In genomic region chr3:65142476-65142875, GRCh38 we compare ENCODE assay signal across 35 cellular contexts.
"Had no signal": no experiment of that assay in that cellular context is flagged by ENCODE, and none has a peak within 500 bp of the region (broad histone marks: within the 10 kb centered on the region; RNA-seq: fewer than 3 reads in every experiment).

No MANE protein-coding gene starts in this region.

- H3K4me1 Mint-ChIP-seq: activated CD4-positive, alpha-beta T cell treated with anti-CD3 and anti-CD28 coated beads for 36 hours; activated CD4-positive, alpha-beta T cell treated with anti-CD3 and anti-CD28 coated beads, Interleukin-2, amount 10 ng/mL, durations not matched to agents 7 days and 5 days; activated naive CD8-positive, alpha-beta T cell treated with anti-CD3 and anti-CD28 coated beads for 36 hours; activated T-helper 17 cell treated with anti-CD3 and anti-CD28 coated beads, Interleukin-2, amount 50 U/mL, for 72 hours had no signal

- H3K27ac ChIP-seq: brain microvascular endothelial cell, SJSA1 had no signal

- H3K4me3 Mint-ChIP-seq: activated CD4-positive, alpha-beta T cell treated with anti-CD3 and anti-CD28 coated beads for 36 hours; activated CD4-positive, alpha-beta T cell treated with anti-CD3 and anti-CD28 coated beads, Interleukin-2, amount 10 ng/mL, durations not matched to agents 7 days and 5 days; activated CD8-positive, alpha-beta T cell treated with anti-CD3 and anti-CD28 coated beads, Interleukin-2, amount 10 ng/mL, durations not matched to agents 7 days and 5 days; activated naive CD8-positive, alpha-beta T cell treated with anti-CD3 and anti-CD28 coated beads for 36 hours; activated T-cell treated with anti-CD3 and anti-CD28 coated beads, Interleukin-2, amount 50 U/mL, for 72 hours; activated T-helper 17 cell treated with anti-CD3 and anti-CD28 coated beads, Interleukin-2, amount 50 U/mL, for 72 hours; T-helper 1 cell treated with Interleukin-12 subunit alpha and Interleukin-12 subunit beta and Interleukin-4 antibody, amounts not matched to agents 30 μg/mL and 1 μg/mL, for 36 hours; T-helper 2 cell treated with Interferon-gamma antibody and Interleukin-4, amounts not matched to agents 5 μg/mL and 100 μg/mL, for 36 hours had no signal

- H3K9me2 ChIP-seq: SK-N-SH had no signal

- H3K4me3 ChIP-seq: MG63, SJSA1 had no signal

- H3K9ac ChIP-seq: SK-N-SH had no signal

- H3K9me3 ChIP-seq: MG63, SJSA1, SK-N-SH had no signal

- H3K36me3 Mint-ChIP-seq: activated naive CD8-positive, alpha-beta T cell treated with anti-CD3 and anti-CD28 coated beads for 36 hours had no signal

- H3K9me3 Mint-ChIP-seq: activated CD4-positive, alpha-beta T cell treated with anti-CD3 and anti-CD28 coated beads, Interleukin-2, amount 10 ng/mL, durations not matched to agents 7 days and 5 days had no signal

- DNase-seq: activated CD4-positive, alpha-beta T cell treated with anti-CD3 and anti-CD28 coated beads for 36 hours; activated CD4-positive, alpha-beta T cell treated with anti-CD3 and anti-CD28 coated beads, Interleukin-2, amount 10 ng/mL, durations not matched to agents 7 days and 5 days; activated CD4-positive, alpha-beta T cell treated with anti-CD3 and anti-CD28 coated beads, Interleukin-2, amount 50 U/mL, for 48 hours; activated CD8-positive, alpha-beta memory T cell treated with anti-CD3 and anti-CD28 coated beads, Interleukin-2, amount 50 U/mL, for 4 hours; activated CD8-positive, alpha-beta T cell treated with anti-CD3 and anti-CD28 coated beads, Interleukin-2, amount 10 ng/mL, durations not matched to agents 7 days and 5 days; activated effector memory CD4-positive, alpha-beta T cell treated with anti-CD3 and anti-CD28 coated beads, Interleukin-2, amount 50 U/mL, for 16 hours; activated naive CD4-positive, alpha-beta T cell; activated naive CD4-positive, alpha-beta T cell treated with anti-CD3 and anti-CD28 coated beads, Interleukin-2, amount 50 U/mL, for 16 hours; activated naive CD8-positive, alpha-beta T cell treated with anti-CD3 and anti-CD28 coated beads for 36 hours; activated T-cell treated with anti-CD3 and anti-CD28 coated beads for 4 hours; activated T-cell treated with anti-CD3 and anti-CD28 coated beads, Interleukin-2, amount 50 U/mL, for 72 hours; amniotic stem cell; aorta; brain microvascular endothelial cell; Karpas-422; KBM-7; MG63; NCI-H1048; NCI-H1105 treated with DMSO at 0.1 percent for 48 hours; NCI-H1436; NCI-H1694; NCI-H1930; NCI-H2081 treated with DMSO at 0.1 percent for 48 hours; NCI-H226; NCI-H446 treated with DMSO at 0.1 percent for 48 hours; NCI-H524; NCI-H69; SHP77; SK-N-SH had no signal

- H3K36me3 ChIP-seq: brain microvascular endothelial cell, MG63, SJSA1 had no signal

- H3K4me1 ChIP-seq: SJSA1 had no signal

- H3K27me3 ChIP-seq: brain microvascular endothelial cell, MG63, SJSA1 had no signal

- H3K4me2 ChIP-seq: SK-N-SH had no signal

- ATAC-seq: activated CD4-positive, alpha-beta T cell treated with anti-CD3 and anti-CD28 coated beads for 36 hours; activated CD4-positive, CD25-positive, alpha-beta regulatory T cell treated with anti-CD3 and anti-CD28 coated beads, Interleukin-2, amount 50 U/mL, for 24 hours; activated CD8-positive, alpha-beta T cell treated with anti-CD3 and anti-CD28 coated beads, Interleukin-2, amount 10 ng/mL, durations not matched to agents 7 days and 5 days; activated T-cell treated with anti-CD3 and anti-CD28 coated beads, Interleukin-2, amount 50 U/mL, for 72 hours; activated T-helper 17 cell treated with anti-CD3 and anti-CD28 coated beads, Interleukin-2, amount 50 U/mL, for 72 hours; Panc1 had no signal

- H3K27ac Mint-ChIP-seq: activated CD4-positive, alpha-beta T cell treated with anti-CD3 and anti-CD28 coated beads for 36 hours; activated CD4-positive, alpha-beta T cell treated with anti-CD3 and anti-CD28 coated beads, Interleukin-2, amount 10 ng/mL, durations not matched to agents 7 days and 5 days; activated CD8-positive, alpha-beta T cell treated with anti-CD3 and anti-CD28 coated beads, Interleukin-2, amount 10 ng/mL, durations not matched to agents 7 days and 5 days; activated naive CD8-positive, alpha-beta T cell treated with anti-CD3 and anti-CD28 coated beads for 36 hours; activated T-cell treated with anti-CD3 and anti-CD28 coated beads, Interleukin-2, amount 50 U/mL, for 72 hours; activated T-helper 17 cell treated with anti-CD3 and anti-CD28 coated beads, Interleukin-2, amount 50 U/mL, for 72 hours; T-helper 1 cell treated with Interleukin-12 subunit alpha and Interleukin-12 subunit beta and Interleukin-4 antibody, amounts not matched to agents 30 μg/mL and 1 μg/mL, for 36 hours; T-helper 2 cell treated with Interferon-gamma antibody and Interleukin-4, amounts not matched to agents 5 μg/mL and 100 μg/mL, for 36 hours had no signal

- H3K27me3 Mint-ChIP-seq: activated CD4-positive, alpha-beta T cell treated with anti-CD3 and anti-CD28 coated beads for 36 hours; activated CD4-positive, alpha-beta T cell treated with anti-CD3 and anti-CD28 coated beads, Interleukin-2, amount 10 ng/mL, durations not matched to agents 7 days and 5 days; activated naive CD8-positive, alpha-beta T cell treated with anti-CD3 and anti-CD28 coated beads for 36 hours; activated T-helper 17 cell treated with anti-CD3 and anti-CD28 coated beads, Interleukin-2, amount 50 U/mL, for 72 hours had no signal
